Comparison of ENCODE assay signal across 22 cellular contexts in the genomic region with DNA sequence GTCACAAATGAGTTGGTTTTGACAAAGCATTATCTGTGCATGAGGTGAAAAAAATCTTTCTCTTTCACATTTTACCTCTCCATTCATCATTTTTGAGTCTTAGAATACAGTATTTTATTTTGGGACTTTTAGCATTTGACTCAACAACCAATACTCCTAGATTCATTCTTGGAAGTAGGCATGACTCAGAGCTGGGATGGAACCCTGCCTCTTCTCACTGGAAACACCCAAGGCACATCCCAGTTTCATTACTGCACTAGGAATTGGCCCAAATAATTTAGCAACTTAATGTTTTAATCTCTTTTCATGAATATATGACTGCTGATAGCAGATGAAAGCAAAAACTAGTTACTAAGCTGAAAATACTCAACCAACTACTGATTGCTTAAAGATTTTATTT. TPM values are rescaled to one million over a fixed set of nuclear protein-coding genes. Genes with fewer than 3 reads are reported as not detected.
"Had no signal": no experiment of that assay in that cellular context is flagged by ENCODE, and none has a peak within 500 bp of the region (broad histone marks: within the 10 kb centered on the region; RNA-seq: fewer than 3 reads in every experiment).

No MANE protein-coding gene starts in this region.

- H3K4me1 ChIP-seq: gastrocnemius medialis had no signal

- H3K27ac ChIP-seq: esophagus squamous epithelium, gastrocnemius medialis, neutrophil, stomach had no signal

- DNase-seq: cerebellar nuclear complex; effector memory CD8-positive, alpha-beta T cell; esophagus squamous epithelium; gastrocnemius medialis; glutamatergic neuron; immature natural killer cell; left cardiac atrium; mammary epithelial cell; naive thymus-derived CD8-positive, alpha-beta T cell; posterior cingulate gyrus; stimulated activated CD4-positive, alpha-beta T cell treated with anti-CD3 and anti-CD28 coated beads, Interleukin-2, amount 100 ng/mL, for 24 hours; stimulated activated CD4-positive, alpha-beta T cell treated with anti-CD3 and anti-CD28 coated beads, Interleukin-4, amount 100 ng/mL, for 4 hours; stimulated activated naive B cell treated with anti-CD40 and anti-IgM and Interleukin-4, amounts not matched to agents 10 μg/mL and 1 μg/mL and 100 μg/mL, for 72 hours; stomach; substantia nigra had no signal

- H3K9me3 ChIP-seq: esophagus squamous epithelium, gastrocnemius medialis, neutrophil, stomach had no signal

- H3K4me3 ChIP-seq: esophagus squamous epithelium, gastrocnemius medialis, stomach had no signal

- H3K36me3 ChIP-seq: esophagus squamous epithelium, gastrocnemius medialis, neutrophil, stomach had no signal

RNA-seq across cellular contexts. Expression of gene PDZRN4, which starts 3.3 kb away (rescaled TPM):
- total RNA-seq: cardiac septum; epithelial cell of proximal tubule; mammary epithelial cell; mesenteric fat pad; mononuclear cell; naive thymus-derived CD8-positive, alpha-beta T cell; osteocyte; pulmonary artery endothelial cell had no signal
